ENCODE assay signal across 11 cellular contexts in genomic region chr14:74290415-74290814, GRCh38. TPM values are rescaled to one million over a fixed set of nuclear protein-coding genes. Genes with fewer than 3 reads are reported as not detected.
A peak's percentile ranks its signal among the peaks of the same experiment; 100 is the strongest.
DNase-seq lines count a peak whose midpoint lies in the region; ATAC-seq and TF ChIP-seq lines count a peak whose summit lies in the region.
"Had no signal": no experiment of that assay in that cellular context is flagged by ENCODE, and none has a peak within 500 bp of the region (broad histone marks: within the 10 kb centered on the region; RNA-seq: fewer than 3 reads in every experiment).

No MANE protein-coding gene starts in this region.

- no peak overlapping the region for H3K4me2 ChIP-seq in fibroblast of lung (ENCODE audit: extremely low read depth, insufficient read depth, low read length)

- no peaks in the 10 kb centered on the region for H3K27me3 Mint-ChIP-seq in natural killer cell (ENCODE audit: low read depth in 2 of 2)
- no peaks in the 10 kb centered on the region for H3K27me3 Mint-ChIP-seq in natural killer cell treated with Interleukin-12 subunit alpha and Interleukin-12 subunit beta and Interleukin-15 and Interleukin-18, amount 100 ng/mL, for 72 hours
- H3K27me3 Mint-ChIP-seq: activated naive CD8-positive, alpha-beta T cell; naive B cell had no signal

- no peaks in the 10 kb centered on the region for H4K20me1 ChIP-seq in fibroblast of lung (ENCODE audit: control insufficient read depth, extremely low read depth, insufficient read depth, low read length)

- H3K9me3 Mint-ChIP-seq in natural killer cell: no peaks in the 10 kb centered on the region
- H3K9me3 Mint-ChIP-seq in natural killer cell treated with Interleukin-12 subunit alpha and Interleukin-12 subunit beta and Interleukin-15 and Interleukin-18, amount 100 ng/mL, for 72 hours: no peaks in the 10 kb centered on the region
- H3K9me3 Mint-ChIP-seq: naive B cell had no signal

- H3K4me3 ChIP-seq in fibroblast of lung (replicated peaks in 1 of 4; ENCODE audit: control extremely low read depth in 1 of 4, insufficient read depth in 1 of 4, low read depth in 3 of 4, low read length in 4 of 4): no peak overlapping the region

- no peak overlapping the region for H3K27ac ChIP-seq in fibroblast of lung (ENCODE audit: insufficient read depth, low read length)

- DNase-seq in natural killer cell (no peak), NCI-H524 treated with DMSO at 0.1 percent for 48 hours (lab: John Stamatoyannopoulos, UW) (peak; percentile 31), fibroblast of lung (ENCODE audit: low read depth in 2 of 2) (peak; percentile 10 to 17), GM19240 (ENCODE audit: insufficient read length, low spot score) (no peak), DMS79 treated with DMSO at 0.1 percent for 48 hours (lab: John Stamatoyannopoulos, UW) (no peak)
- no peak for DNase-seq in natural killer cell treated with Interleukin-12 subunit alpha and Interleukin-12 subunit beta and Interleukin-15 and Interleukin-18, amount 100 ng/mL, for 72 hours (ENCODE audit: low spot score)
- DNase-seq: naive B cell, NCI-H226 had no signal

- H3K4me3 Mint-ChIP-seq in natural killer cell: no peak overlapping the region
- no peak overlapping the region for H3K4me3 Mint-ChIP-seq in natural killer cell treated with Interleukin-12 subunit alpha and Interleukin-12 subunit beta and Interleukin-15 and Interleukin-18, amount 100 ng/mL, for 72 hours
- H3K4me3 Mint-ChIP-seq: activated naive CD8-positive, alpha-beta T cell had no signal

- no peak overlapping the region for H3K9ac ChIP-seq in fibroblast of lung (ENCODE audit: insufficient read depth, low read length)

- peaks cover 27% of the 10 kb centered on the region for H3K36me3 ChIP-seq in fibroblast of lung (ENCODE audit: control insufficient read depth, insufficient read depth, low read length)

- H3K27ac Mint-ChIP-seq in natural killer cell: no peak overlapping the region
- no peak overlapping the region for H3K27ac Mint-ChIP-seq in natural killer cell treated with Interleukin-12 subunit alpha and Interleukin-12 subunit beta and Interleukin-15 and Interleukin-18, amount 100 ng/mL, for 72 hours
- H3K27ac Mint-ChIP-seq: activated naive CD8-positive, alpha-beta T cell had no signal

- intact Hi-C loops in natural killer cell (cut with micrococcal nuclease): no loop called here

- no peaks in the 10 kb centered on the region for H3K79me2 ChIP-seq in fibroblast of lung (ENCODE audit: control insufficient read depth, insufficient read depth, low read length)

- H3K4me1 Mint-ChIP-seq in natural killer cell: peaks cover 0 to 9% of the 10 kb centered on the region in 2 donors
- peaks cover 0 to 10% of the 10 kb centered on the region in 2 donors for H3K4me1 Mint-ChIP-seq in natural killer cell treated with Interleukin-12 subunit alpha and Interleukin-12 subunit beta and Interleukin-15 and Interleukin-18, amount 100 ng/mL, for 72 hours (ENCODE audit: low read depth in 2 of 2)

- ATAC-seq in natural killer cell (peak in 1 of 3 donors; percentile 25), HG03097 (IDR thresholded peaks at IDR 0.05; ENCODE audit: low FRiP score, unreplicated experiment) (no peak), GM19023 (IDR thresholded peaks at IDR 0.05; ENCODE audit: unreplicated experiment) (no peak)
- no peak for ATAC-seq in natural killer cell treated with Interleukin-12 subunit alpha and Interleukin-12 subunit beta and Interleukin-15 and Interleukin-18, amount 100 ng/mL, for 72 hours

- H3K4me1 ChIP-seq in fibroblast of lung (ENCODE audit: control insufficient read depth, extremely low read depth, insufficient read depth, low read length): no peaks in the 10 kb centered on the region

- H3K36me3 Mint-ChIP-seq in natural killer cell: peaks cover 13% of the 10 kb centered on the region
- H3K36me3 Mint-ChIP-seq in natural killer cell treated with Interleukin-12 subunit alpha and Interleukin-12 subunit beta and Interleukin-15 and Interleukin-18, amount 100 ng/mL, for 72 hours: peaks cover 5% of the 10 kb centered on the region

- H2AFZ ChIP-seq in fibroblast of lung (ENCODE audit: low read length): no peak overlapping the region

- H3K27me3 ChIP-seq in fibroblast of lung (ENCODE audit: control insufficient read depth, insufficient read depth, low read length): no peaks in the 10 kb centered on the region

- TF ChIP-seq CTCF in natural killer cell (IDR thresholded peaks at IDR 0.05) (peak; percentile 32), fibroblast of lung (conservative IDR thresholded peaks at IDR 0.05 in 1 of 2, IDR thresholded peaks at IDR 0.05 in 1 of 2; ENCODE audit: low read depth in 1 of 2, low read length in 2 of 2) (peak; percentile 45 to 57)

- no peaks in the 10 kb centered on the region for H3K9me3 ChIP-seq in fibroblast of lung (ENCODE audit: control insufficient read depth, insufficient read depth, low read depth, low read length)

RNA-seq across cellular contexts. Expression of gene ABCD4, which starts 12.3 kb away (rescaled TPM):
- total RNA-seq in natural killer cell (10 to 100 TPM; 78.3 to 99.6 (median 92.8) TPM), fibroblast of lung (26.2 and 26.9 TPM in 2 replicates)
- 10 to 100 TPM; 47.7 to 72.8 TPM for total RNA-seq in natural killer cell treated with Interleukin-12 subunit alpha and Interleukin-12 subunit beta and Interleukin-15 and Interleukin-18, amount 100 ng/mL, for 72 hours
- polyA plus RNA-seq in fibroblast of lung: 10.5 and 12.6 TPM in 2 replicates
- 12.2 and 15.4 TPM in 2 replicates for polyA plus RNA-seq in fibroblast of lung (2012)
- 21.3 and 32.3 TPM in 2 replicates for polyA minus RNA-seq in fibroblast of lung (ENCODE audit: low replicate concordance)

RNA-seq across cellular contexts. Expression of gene VSX2, which starts 51.2 kb away (rescaled TPM):
- total RNA-seq in natural killer cell (not detected), fibroblast of lung (not detected in 2 replicates)
- total RNA-seq in natural killer cell treated with Interleukin-12 subunit alpha and Interleukin-12 subunit beta and Interleukin-15 and Interleukin-18, amount 100 ng/mL, for 72 hours: not detected
- not detected in 2 replicates for polyA plus RNA-seq in fibroblast of lung
- polyA plus RNA-seq in fibroblast of lung (2012): not detected in 2 replicates
- not detected in 2 replicates for polyA minus RNA-seq in fibroblast of lung (ENCODE audit: low replicate concordance)

RNA-seq across cellular contexts. Expression of gene VRTN, which starts 57.9 kb away (rescaled TPM):
- not detected for total RNA-seq in natural killer cell
- total RNA-seq in natural killer cell treated with Interleukin-12 subunit alpha and Interleukin-12 subunit beta and Interleukin-15 and Interleukin-18, amount 100 ng/mL, for 72 hours: not detected
- total RNA-seq in fibroblast of lung: not detected in 2 replicates
- not detected in 2 replicates for polyA plus RNA-seq in fibroblast of lung
- polyA plus RNA-seq in fibroblast of lung (2012): not detected in 2 replicates
- not detected in 2 replicates for polyA minus RNA-seq in fibroblast of lung (ENCODE audit: low replicate concordance)

Comparison
In these comparisons a context has a peak if more than half of its experiments do, and no peak if none do; other contexts are left out.
1. DNase-seq: peak in NCI-H524 treated with DMSO at 0.1 percent for 48 hours (single experiment) and fibroblast of lung (2 of 2); none in natural killer cell (single experiment), natural killer cell treated with Interleukin-12 subunit alpha and Interleukin-12 subunit beta and Interleukin-15 and Interleukin-18, amount 100 ng/mL, for 72 hours (single experiment), GM19240 (single experiment) and DMS79 treated with DMSO at 0.1 percent for 48 hours (single experiment).